13 cellular contexts compared by ENCODE assay signal in the genomic region with DNA sequence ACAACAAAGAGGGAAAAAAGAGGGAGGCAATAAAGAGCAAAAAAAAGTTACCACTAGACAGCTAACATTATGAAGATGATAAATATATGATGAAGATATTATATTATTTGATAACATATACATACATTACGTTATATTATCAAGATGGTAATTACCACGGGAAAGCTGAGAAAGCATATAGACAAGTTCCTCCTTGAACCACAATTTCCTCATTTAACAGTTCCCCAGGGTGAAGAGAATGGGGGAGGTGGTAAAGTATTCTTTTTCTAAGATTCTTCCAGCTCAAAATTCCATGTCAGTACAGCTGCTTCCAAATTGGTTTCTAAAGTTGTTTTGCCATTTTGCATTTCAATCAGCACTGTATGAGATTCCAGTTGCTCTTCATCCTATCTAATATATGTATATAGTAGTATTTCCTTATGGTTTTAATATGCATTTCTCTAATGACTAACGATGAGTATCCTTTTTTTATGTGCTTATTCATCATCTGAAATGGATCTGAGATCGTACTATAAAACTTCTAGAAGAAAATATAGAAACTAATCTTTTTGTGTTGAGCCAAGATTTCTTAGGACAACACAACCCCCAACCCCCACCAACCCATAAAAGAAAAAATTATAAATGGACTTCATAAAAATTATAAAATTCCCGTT.
"Had no signal": no experiment of that assay in that cellular context is flagged by ENCODE, and none has a peak within 500 bp of the region (broad histone marks: within the 10 kb centered on the region; RNA-seq: fewer than 3 reads in every experiment).

No MANE protein-coding gene starts in this region.

- H3K4me1 Mint-ChIP-seq: activated naive CD4-positive, alpha-beta T cell treated with anti-CD3 and anti-CD28 coated beads, Interleukin-2, amount 10 ng/mL, durations not matched to agents 7 days and 5 days; stimulated activated effector memory CD8-positive, alpha-beta T cell treated with anti-CD3 and anti-CD28 coated beads, Interleukin-12 subunit alpha, Interleukin-12 subunit beta, amount 100 ng/mL, for 72 hours had no signal

- DNase-seq: activated CD4-positive, alpha-beta T cell treated with anti-CD3 and anti-CD28 coated beads for 4 hours; activated CD8-positive, alpha-beta T cell treated with anti-CD3 and anti-CD28 coated beads, Interleukin-2, amount 10 ng/mL, durations not matched to agents 7 days and 5 days; activated naive CD4-positive, alpha-beta T cell treated with anti-CD3 and anti-CD28 coated beads, Interleukin-2, amount 10 ng/mL, durations not matched to agents 7 days and 5 days; central memory CD4-positive, alpha-beta T cell; cortex of kidney; erythroblast; hippocampal formation; kidney glomerular epithelial cell; right cardiac atrium; T-helper 9 cell; tibial artery had no signal

- H3K27me3 ChIP-seq: tibial artery had no signal

- H3K4me3 Mint-ChIP-seq: activated CD8-positive, alpha-beta T cell treated with anti-CD3 and anti-CD28 coated beads, Interleukin-2, amount 10 ng/mL, durations not matched to agents 7 days and 5 days; activated naive CD4-positive, alpha-beta T cell treated with anti-CD3 and anti-CD28 coated beads, Interleukin-2, amount 10 ng/mL, durations not matched to agents 7 days and 5 days; stimulated activated effector memory CD8-positive, alpha-beta T cell treated with anti-CD3 and anti-CD28 coated beads, Interleukin-12 subunit alpha, Interleukin-12 subunit beta, amount 100 ng/mL, for 72 hours had no signal

- H3K36me3 ChIP-seq: tibial artery had no signal

- H3K4me1 ChIP-seq: tibial artery had no signal

- H3K9me3 Mint-ChIP-seq: activated naive CD4-positive, alpha-beta T cell treated with anti-CD3 and anti-CD28 coated beads, Interleukin-2, amount 10 ng/mL, durations not matched to agents 7 days and 5 days; stimulated activated effector memory CD8-positive, alpha-beta T cell treated with anti-CD3 and anti-CD28 coated beads, Interleukin-12 subunit alpha, Interleukin-12 subunit beta, amount 100 ng/mL, for 72 hours had no signal

- H3K4me3 ChIP-seq: smooth muscle cell, tibial artery had no signal

- H3K9me3 ChIP-seq: tibial artery had no signal

- H3K36me3 Mint-ChIP-seq: activated naive CD4-positive, alpha-beta T cell treated with anti-CD3 and anti-CD28 coated beads, Interleukin-2, amount 10 ng/mL, durations not matched to agents 7 days and 5 days; stimulated activated effector memory CD8-positive, alpha-beta T cell treated with anti-CD3 and anti-CD28 coated beads, Interleukin-12 subunit alpha, Interleukin-12 subunit beta, amount 100 ng/mL, for 72 hours had no signal

- H3K27ac ChIP-seq: tibial artery had no signal

- ATAC-seq: activated CD8-positive, alpha-beta T cell treated with anti-CD3 and anti-CD28 coated beads, Interleukin-2, amount 10 ng/mL, durations not matched to agents 7 days and 5 days; right cardiac atrium; stimulated activated effector memory CD8-positive, alpha-beta T cell treated with anti-CD3 and anti-CD28 coated beads, Interleukin-12 subunit alpha, Interleukin-12 subunit beta, amount 100 ng/mL, for 72 hours had no signal

- H3K27ac Mint-ChIP-seq: activated CD8-positive, alpha-beta T cell treated with anti-CD3 and anti-CD28 coated beads, Interleukin-2, amount 10 ng/mL, durations not matched to agents 7 days and 5 days; activated naive CD4-positive, alpha-beta T cell treated with anti-CD3 and anti-CD28 coated beads, Interleukin-2, amount 10 ng/mL, durations not matched to agents 7 days and 5 days; stimulated activated effector memory CD8-positive, alpha-beta T cell treated with anti-CD3 and anti-CD28 coated beads, Interleukin-12 subunit alpha, Interleukin-12 subunit beta, amount 100 ng/mL, for 72 hours had no signal
